ENCODE assay signal across 23 cellular contexts in the genomic region with DNA sequence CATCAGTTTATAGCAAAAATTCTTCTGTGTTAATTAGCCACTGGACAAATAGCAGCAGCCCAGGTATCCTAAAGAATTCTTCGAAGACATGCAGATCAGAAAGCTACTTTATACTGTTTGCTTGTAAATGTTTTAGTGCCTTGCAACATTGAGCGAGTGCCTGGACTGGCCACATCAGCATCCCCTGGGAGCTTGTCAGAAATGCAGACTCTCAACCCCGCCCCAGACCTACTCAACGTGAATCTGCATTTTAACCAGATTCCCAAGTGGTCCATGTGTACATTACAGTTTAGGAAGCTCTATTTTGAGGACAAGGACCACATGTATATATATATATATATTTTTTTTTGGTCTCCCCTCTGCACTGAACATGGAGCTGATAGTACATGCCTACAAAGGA. TPM values are rescaled to one million over a fixed set of nuclear protein-coding genes. Genes with fewer than 3 reads are reported as not detected.
DNase-seq lines count a peak whose midpoint lies in the region; ATAC-seq, FAIRE-seq and TF ChIP-seq lines count a peak whose summit lies in the region.
"Had no signal": no experiment of that assay in that cellular context is flagged by ENCODE, and none has a peak within 500 bp of the region (broad histone marks: within the 10 kb centered on the region; RNA-seq: fewer than 3 reads in every experiment).

No MANE protein-coding gene starts in this region.

- H3K4me1 ChIP-seq in BLaER1 (peaks cover 12% of the 10 kb centered on the region), HepG2 (ENCODE audit: insufficient read depth, low read length) (peaks cover 7% of the 10 kb centered on the region; the same call in 1 of the 2 replicates), mammary epithelial cell (ENCODE audit: insufficient read depth, low read length) (no peaks in the 10 kb centered on the region)

- no peaks in the 10 kb centered on the region for H3K27me3 ChIP-seq in BLaER1
- no peaks in the 10 kb centered on the region for H3K27me3 ChIP-seq in HepG2 (ENCODE audit: control insufficient read depth in 1 of 2, insufficient read depth in 2 of 2, low read length in 2 of 2)
- H3K27me3 ChIP-seq in mammary epithelial cell (ENCODE audit: insufficient read depth, low read length), result no peaks in the 10 kb centered on the region

- peak overlapping the region; percentile 38 for H3K4me2 ChIP-seq in BLaER1
- H3K4me2 ChIP-seq in HepG2 (ENCODE audit: low read depth, low read length), result no peak overlapping the region
- no peak overlapping the region for H3K4me2 ChIP-seq in mammary epithelial cell (ENCODE audit: insufficient read depth, low read depth, low read length)

- H3K9ac ChIP-seq in BLaER1 (no peak overlapping the region), HepG2 (ENCODE audit: insufficient read depth, low read depth, low read length) (no peak overlapping the region), mammary epithelial cell (ENCODE audit: insufficient read depth, low read length) (no peak overlapping the region)
- H3K9ac ChIP-seq: GM23248 had no signal

- no peak for ATAC-seq in HepG2
- no peak for ATAC-seq in HG02798 (IDR thresholded peaks at IDR 0.05; ENCODE audit: poor library complexity, unreplicated experiment)

- TF ChIP-seq CTCF in NB4 (IDR thresholded peaks at IDR 0.05; ENCODE audit: low read depth, low read length), result no peak
- no peak for TF ChIP-seq CTCF in HepG2 (CRISPR knock-in tag; IDR thresholded peaks at IDR 0.05)
- no peak for TF ChIP-seq CTCF in mammary epithelial cell (conservative IDR thresholded peaks at IDR 0.05 in 1 of 2, IDR thresholded peaks at IDR 0.05 in 1 of 2; ENCODE audit: extremely low read depth in 1 of 2, insufficient read depth in 1 of 2, low read depth in 1 of 2, low read length in 2 of 2)

- H2AFZ ChIP-seq in HepG2 (ENCODE audit: low read length) (no peak overlapping the region), mammary epithelial cell (ENCODE audit: low read depth, low read length) (no peak overlapping the region)
- H2AFZ ChIP-seq: GM23248 had no signal

- no peak for TF ChIP-seq EP300 in HepG2 (IDR thresholded peaks at IDR 0.05; ENCODE audit: low read depth in 2 of 2, low read length in 2 of 2)
- no peak for TF ChIP-seq EP300 in HepG2 (CRISPR knock-in tag; IDR thresholded peaks at IDR 0.05; ENCODE audit: borderline replicate concordance)

- CTCF ChIA-PET in HepG2 (lab: Yijun Ruan, JAX; ENCODE audit: low intra/inter-chr PET ratio, low total read pairs) (no interaction called here), mammary epithelial cell (lab: Charles Lee; ENCODE audit: low non-redundant PET) (interaction anchor here (0.7 kb wide), 1 partner anchor 336 kb away, joined by 3 read pairs; no protein-coding TSS in a partner anchor)

- H3K36me3 ChIP-seq in BLaER1 (peaks cover 33% of the 10 kb centered on the region), HepG2 (replicated peaks in 1 of 2; ENCODE audit: control insufficient read depth in 1 of 2, insufficient read depth in 2 of 2, low read length in 2 of 2) (peaks cover 6 to 17% of the 10 kb centered on the region in 2 experiments; a peak in 4 of 5 replicates), mammary epithelial cell (ENCODE audit: insufficient read depth, low read length) (no peaks in the 10 kb centered on the region)

- no TSS peak for BruUV-seq in HepG2 (replicated peaks; lab: Mats Ljungman, UMichigan)
- no TSS peak for BruUV-seq in mammary epithelial cell (replicated peaks; lab: Mats Ljungman, UMichigan)

- H3K79me2 ChIP-seq in HepG2 (ENCODE audit: insufficient read depth, low read length), result no peaks in the 10 kb centered on the region
- H3K79me2 ChIP-seq in mammary epithelial cell (ENCODE audit: insufficient read depth, low read length), result no peaks in the 10 kb centered on the region

- in situ Hi-C loops in HepG2 (cut with HindIII; ENCODE audit: extremely low pct_ligation_motif_present, low pct_unique_long_range_greater_than_20kb) (no loop called here), mammary epithelial cell (cut with MboI; ENCODE audit: low sequenced_read_pairs in 2 of 2) (no loop called here)

- H3K4me3 ChIP-seq in BLaER1, result no peak overlapping the region
- H3K4me3 ChIP-seq in NB4 (ENCODE audit: low read depth, low read length), result no peak overlapping the region
- H3K4me3 ChIP-seq in HepG2 (replicated peaks in 1 of 3; ENCODE audit: insufficient read depth in 1 of 3, low read depth in 2 of 3, low read length in 3 of 3), result no peak overlapping the region
- no peak overlapping the region for H3K4me3 ChIP-seq in mammary epithelial cell (replicated peaks in 1 of 3; ENCODE audit: insufficient read depth in 1 of 3, low read depth in 2 of 3, low read length in 3 of 3)
- H3K4me3 ChIP-seq: GM23248 had no signal

- intact Hi-C loops in HepG2 (cut with micrococcal nuclease; ENCODE audit: unreplicated experiment) (no loop called here), mammary epithelial cell (cut with micrococcal nuclease) (no loop called here)

- dilution Hi-C loops in mammary epithelial cell (cut with HindIII; ENCODE audit: low sequenced_read_pairs), result no loop called here

- DNase-seq in NB4 (ENCODE audit: low read depth) (peak; percentile 16), fibroblast of peridontal ligament (ENCODE audit: extremely low read depth) (peak; percentile 31), stromal cell of bone marrow (ENCODE audit: low read depth) (peak; percentile 20), HepG2 (ENCODE audit: low spot score) (no peak), mammary epithelial cell (no peak)
- DNase-seq: 8988T; Caco-2; CD4-positive, alpha-beta T cell; GM23248; HCEC 1CT; IMR-90 had no signal

- WGBS in HepG2 (ENCODE audit: low lambda C conversion rate), result 89% methylated on average over 4 of the region's 4 CpGs
- WGBS in mammary epithelial cell (ENCODE audit: low coverage, missing lambda C conversion rate), result 89% methylated on average over 4 of the region's 4 CpGs

- H3K9me3 ChIP-seq in BLaER1, result 0 out of 2 replicates have a peak, but pooled peaks cover 5% of the 10 kb centered on the region
- H3K9me3 ChIP-seq in HepG2 (ENCODE audit: low read length), result no peaks in the 10 kb centered on the region
- H3K9me3 ChIP-seq in mammary epithelial cell (replicated peaks; ENCODE audit: insufficient read depth, low read length), result no peaks in the 10 kb centered on the region
- H3K9me3 ChIP-seq: Caco-2 had no signal

- H4K20me1 ChIP-seq in BLaER1 (no peaks in the 10 kb centered on the region), HepG2 (ENCODE audit: insufficient read depth, low read length) (no peaks in the 10 kb centered on the region), mammary epithelial cell (ENCODE audit: insufficient read depth, low read length) (no peaks in the 10 kb centered on the region)

- TF ChIP-seq RAD21 in HepG2 (CRISPR knock-in tag; IDR thresholded peaks at IDR 0.05), result no peak

- no peak for FAIRE-seq in HepG2 (lab: Jason Lieb, UNC)
- FAIRE-seq: D721Med, G401.6, GM12891, GM19239 had no signal

- no peak for TF ChIP-seq POLR2A in NB4 (IDR thresholded peaks at IDR 0.05; ENCODE audit: extremely low read depth, insufficient read length)
- TF ChIP-seq POLR2A in HepG2 (IDR thresholded peaks at IDR 0.05; ENCODE audit: insufficient read depth in 1 of 2, low read depth in 2 of 2, low read length in 2 of 2), result no peak

- H3K27ac ChIP-seq in BLaER1, result no peak overlapping the region
- no peak overlapping the region for H3K27ac ChIP-seq in HepG2 (ENCODE audit: extremely low read length, insufficient read depth, low read length)
- H3K27ac ChIP-seq in mammary epithelial cell (ENCODE audit: insufficient read depth, low read depth, low read length), result no peak overlapping the region
- H3K27ac ChIP-seq: C4-2B, GM23248, HL-60 had no signal

- POLR2A ChIA-PET in HepG2 (lab: Yijun Ruan, JAX), result no interaction called here

RNA-seq across cellular contexts. Expression of gene PLEKHS1, which starts 18.5 kb away (rescaled TPM):
- total RNA-seq in HepG2 (2016; rRNA removed; fragmentation: Illumina TruSeq; extraction: Trizol) (not detected in 2 replicates), mammary epithelial cell (under 1 TPM in 1 of 2 donors, not detected in 1; 0.17 TPM)
- total RNA-seq in HepG2 (2016; cell fraction: cytosol; rRNA removed; fragmentation: Illumina TruSeq; extraction: Trizol; ENCODE audit: low read depth), result not detected in 2 replicates
- total RNA-seq in HepG2 (2016; cell fraction: insoluble cytoplasmic fraction; rRNA removed; fragmentation: Illumina TruSeq; extraction: Trizol), result not detected in 2 replicates
- not detected in 2 replicates for total RNA-seq in HepG2 (2016; cell fraction: membrane; rRNA removed; fragmentation: Illumina TruSeq; extraction: Trizol)
- not detected in 2 replicates for total RNA-seq in HepG2 (2016; cell fraction: nucleus; rRNA removed; fragmentation: Illumina TruSeq; extraction: Trizol)
- polyA plus RNA-seq in HepG2 (2011; rRNA removed) (not detected in 2 replicates), mammary epithelial cell (not detected)
- not detected in 2 replicates for polyA plus RNA-seq in HepG2 (2011; cell fraction: cytosol; rRNA removed)
- 0.06 TPM in 1 of 2 replicates, not detected in the other for polyA plus RNA-seq in HepG2 (2011; cell fraction: nucleus; rRNA removed)
- polyA plus RNA-seq in HepG2 (2012), result 0.04 TPM in 1 of 2 replicates, not detected in the other
- polyA plus RNA-seq in HepG2 (2016; cell fraction: cytosol; fragmentation: Illumina TruSeq; extraction: Trizol; ENCODE audit: low read depth), result not detected in 2 replicates
- not detected in 2 replicates for polyA plus RNA-seq in HepG2 (2016; cell fraction: insoluble cytoplasmic fraction; fragmentation: Illumina TruSeq; extraction: Trizol; ENCODE audit: low read depth)
- not detected in 2 replicates for polyA plus RNA-seq in HepG2 (2016; cell fraction: membrane; fragmentation: Illumina TruSeq; extraction: Trizol; ENCODE audit: low read depth)
- polyA plus RNA-seq in HepG2 (2016; cell fraction: nucleus; fragmentation: Illumina TruSeq; extraction: Trizol; ENCODE audit: insufficient read depth, low read depth), result 0.13 and 0.29 TPM in 2 replicates
- not detected in 2 replicates for polyA minus RNA-seq in HepG2 (2011; rRNA and poly(A)+ RNA removed; ENCODE audit: low replicate concordance)
- polyA minus RNA-seq in HepG2 (2011; cell fraction: cytosol; rRNA and poly(A)+ RNA removed), result not detected in 2 replicates
- not detected in 2 replicates for polyA minus RNA-seq in HepG2 (2011; cell fraction: nucleus; rRNA and poly(A)+ RNA removed)
- not detected for polyA minus RNA-seq in mammary epithelial cell
- total RNA-seq: A673, B cell, Caco-2, GM23248, HT1080, IMR-90 had no signal
- polyA plus RNA-seq: AG04450, GM23248, IMR-90 had no signal

RNA-seq across cellular contexts. Expression of gene CASP7, which starts 53.3 kb away (rescaled TPM):
- total RNA-seq in HepG2 (2016; rRNA removed; fragmentation: Illumina TruSeq; extraction: Trizol) (39.3 and 64.6 TPM in 2 replicates), mammary epithelial cell (10 to 100 TPM in 1 of 2 donors, 1 to 10 TPM in 1; 8.8 to 14.3 TPM)
- 4.5 and 5.7 TPM in 2 replicates for total RNA-seq in HepG2 (2016; cell fraction: cytosol; rRNA removed; fragmentation: Illumina TruSeq; extraction: Trizol; ENCODE audit: low read depth)
- total RNA-seq in HepG2 (2016; cell fraction: insoluble cytoplasmic fraction; rRNA removed; fragmentation: Illumina TruSeq; extraction: Trizol), result 42.2 and 60.7 TPM in 2 replicates
- 17.0 and 19.0 TPM in 2 replicates for total RNA-seq in HepG2 (2016; cell fraction: membrane; rRNA removed; fragmentation: Illumina TruSeq; extraction: Trizol)
- total RNA-seq in HepG2 (2016; cell fraction: nucleus; rRNA removed; fragmentation: Illumina TruSeq; extraction: Trizol), result 17.3 and 20.2 TPM in 2 replicates
- polyA plus RNA-seq in HepG2 (2011; rRNA removed) (11.9 and 12.2 TPM in 2 replicates), mammary epithelial cell (12.9 TPM)
- 7.9 and 10.9 TPM in 2 replicates for polyA plus RNA-seq in HepG2 (2011; cell fraction: cytosol; rRNA removed)
- 5.8 and 6.8 TPM in 2 replicates for polyA plus RNA-seq in HepG2 (2011; cell fraction: nucleus; rRNA removed)
- polyA plus RNA-seq in HepG2 (2012), result 12.5 and 15.5 TPM in 2 replicates
- 2.1 and 2.3 TPM in 2 replicates for polyA plus RNA-seq in HepG2 (2016; cell fraction: cytosol; fragmentation: Illumina TruSeq; extraction: Trizol; ENCODE audit: low read depth)
- polyA plus RNA-seq in HepG2 (2016; cell fraction: insoluble cytoplasmic fraction; fragmentation: Illumina TruSeq; extraction: Trizol; ENCODE audit: low read depth), result 53.0 and 56.5 TPM in 2 replicates
- polyA plus RNA-seq in HepG2 (2016; cell fraction: membrane; fragmentation: Illumina TruSeq; extraction: Trizol; ENCODE audit: low read depth), result 9.0 and 9.3 TPM in 2 replicates
- polyA plus RNA-seq in HepG2 (2016; cell fraction: nucleus; fragmentation: Illumina TruSeq; extraction: Trizol; ENCODE audit: insufficient read depth, low read depth), result 25.8 and 29.0 TPM in 2 replicates
- polyA minus RNA-seq in HepG2 (2011; rRNA and poly(A)+ RNA removed; ENCODE audit: low replicate concordance), result 5.1 and 13.5 TPM in 2 replicates
- 9.8 and 11.6 TPM in 2 replicates for polyA minus RNA-seq in HepG2 (2011; cell fraction: cytosol; rRNA and poly(A)+ RNA removed)
- 10.3 and 10.8 TPM in 2 replicates for polyA minus RNA-seq in HepG2 (2011; cell fraction: nucleus; rRNA and poly(A)+ RNA removed)
- 8.5 TPM for polyA minus RNA-seq in mammary epithelial cell

Comparison
In these comparisons a context has a peak if more than half of its experiments do, and no peak if none do; other contexts are left out.
1. DNase-seq: peak in NB4 (single experiment), fibroblast of peridontal ligament (single experiment) and stromal cell of bone marrow (single experiment); none in HepG2 (single experiment) and mammary epithelial cell (single experiment).